16 cellular contexts compared by ENCODE assay signal in the genomic region with DNA sequence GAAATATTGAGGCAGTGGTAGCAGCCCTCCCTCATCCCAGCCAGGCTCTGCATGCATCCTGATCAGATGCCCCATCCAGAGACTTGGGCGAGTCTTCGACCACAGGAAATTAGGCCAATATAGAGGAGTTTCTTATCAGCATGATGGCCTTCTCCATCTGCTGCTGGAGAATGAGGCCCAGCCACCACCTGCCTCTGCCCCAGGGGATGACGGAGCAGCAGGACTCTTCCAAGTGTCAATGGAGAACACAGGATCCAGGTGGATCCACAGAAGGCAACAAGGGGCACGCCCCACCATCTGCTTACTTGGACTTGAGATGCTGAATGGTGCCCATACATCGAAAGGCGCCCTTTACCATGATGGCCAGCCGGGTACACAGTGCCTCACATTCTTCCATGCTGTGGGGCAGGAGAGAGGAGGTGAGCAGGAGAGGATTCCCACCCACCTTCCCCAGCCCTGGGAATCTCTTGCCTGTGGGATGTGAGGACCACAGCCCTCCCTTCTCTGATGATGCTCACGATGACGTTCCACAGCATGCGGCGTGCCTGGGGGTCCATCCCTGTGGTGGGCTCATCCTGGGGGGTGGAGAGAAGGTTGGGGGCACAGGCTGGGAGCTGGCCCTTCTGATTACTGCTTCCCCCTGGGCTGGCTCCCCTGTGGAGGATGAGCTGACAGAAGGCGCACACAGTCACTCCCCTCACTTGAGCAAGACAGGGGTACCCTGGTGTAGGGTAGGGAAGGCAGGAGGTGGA.
DNase-seq lines count a peak whose midpoint lies in the region; ATAC-seq, FAIRE-seq and TF ChIP-seq lines count a peak whose summit lies in the region.
"Had no signal": no experiment of that assay in that cellular context is flagged by ENCODE, and none has a peak within 500 bp of the region (broad histone marks: within the 10 kb centered on the region; RNA-seq: fewer than 3 reads in every experiment).

No MANE protein-coding gene starts in this region.

- CTCF ChIA-PET in K562 (lab: Yijun Ruan, JAX; ENCODE audit: low intra/inter-chr PET ratio), result no interaction called here

- H4K20me1 ChIP-seq in K562 (replicated peaks; ENCODE audit: control insufficient read depth, insufficient read depth, low read length), result no peaks in the 10 kb centered on the region; the same call in 1 of the 2 replicates

- no peaks in the 10 kb centered on the region for H3K9me3 ChIP-seq in K562 (replicated peaks; ENCODE audit: control insufficient read depth, insufficient read depth, low read depth, low read length)
- H3K9me3 ChIP-seq in small intestine (ENCODE audit: control insufficient read depth, low read depth), result no peaks in the 10 kb centered on the region
- H3K9me3 ChIP-seq: Caco-2 had no signal

- POLR2A ChIA-PET in K562 (lab: Yijun Ruan, JAX), result interaction anchor here (0.7 kb wide), 1 partner anchor 11 kb away, joined by 3 read pairs; no protein-coding TSS in a partner anchor

- H3K4me3 ChIP-seq in K562, result no peak overlapping the region
- no peak overlapping the region for H3K4me3 ChIP-seq in small intestine (ENCODE audit: low read depth in 1 of 2, low read length in 2 of 2)
- H3K4me3 ChIP-seq in lower leg skin (ENCODE audit: low read depth, poor library complexity, severe bottlenecking), result no peak overlapping the region
- H3K4me3 ChIP-seq: GM12878 had no signal

- no peaks in the 10 kb centered on the region for H3K79me2 ChIP-seq in K562 (ENCODE audit: control insufficient read depth, insufficient read depth, low read length)

- TF ChIP-seq POLR2A in K562 (conservative IDR thresholded peaks at IDR 0.05) (no peak), lower leg skin (IDR thresholded peaks at IDR 0.05) (no peak)

- intact Hi-C loops in K562 (cut with micrococcal nuclease) (no loop called here), lower leg skin (cut with DNase I; ENCODE audit: low total_unique reads) (no loop called here)

- DNase-seq in G401 (ENCODE audit: low spot score) (peak; percentile 19), NCI-H524 treated with DMSO at 0.1 percent for 48 hours (lab: John Stamatoyannopoulos, UW) (peak; percentile 17), K562 (ENCODE audit: extremely low read depth in 1 of 4, low spot score in 3 of 4) (peak in 3 of 4 experiments; percentile 9 to 26 (median 22)), small intestine (peak; percentile 62), lower leg skin (ENCODE audit: low spot score in 2 of 2) (no peak), NCI-H1092 (lab: John Stamatoyannopoulos, UW) (no peak)
- DNase-seq: ACHN, Caco-2, DMS79 treated with DMSO at 0.1 percent for 48 hours, NCI-H1048, NCI-H1694, NCI-H345 had no signal

- FAIRE-seq in K562 (lab: Jason Lieb, UNC), result no peak
- no peak for FAIRE-seq in small intestine (lab: Jason Lieb, UNC)
- FAIRE-seq: G401.6, GM12878 had no signal

- TF ChIP-seq RAD21 in K562 (CRISPR knock-in tag; conservative IDR thresholded peaks at IDR 0.05 in 1 of 2, IDR thresholded peaks at IDR 0.05 in 1 of 2), result no peak

- BruUV-seq in K562 (replicated peaks; lab: Mats Ljungman, UMichigan), result no TSS peak

- H3K9ac ChIP-seq in K562 (ENCODE audit: insufficient read depth in 1 of 2, low read depth in 2 of 2, low read length in 2 of 2), result no peak overlapping the region
- H3K9ac ChIP-seq: KMS-11 had no signal

- no peak overlapping the region for H3K4me2 ChIP-seq in K562 (ENCODE audit: insufficient read depth, low read length)
- H3K4me2 ChIP-seq: KMS-11 had no signal

- ATAC-seq in K562 (peak; percentile 54; the same call in 2 of the 3 replicates), HG02759 (IDR thresholded peaks at IDR 0.05; ENCODE audit: unreplicated experiment) (no peak)
- ATAC-seq: GM12878 had no signal

- H3K36me3 ChIP-seq in K562 (ENCODE audit: control insufficient read depth, insufficient read depth, low read length) (no peaks in the 10 kb centered on the region), small intestine (ENCODE audit: control insufficient read depth in 2 of 2, insufficient read depth in 2 of 2, low read length in 2 of 2) (no peaks in the 10 kb centered on the region)

- peaks cover 2 to 35% of the 10 kb centered on the region in 2 experiments; a peak in 3 of 5 replicates for H3K27me3 ChIP-seq in K562 (ENCODE audit: control insufficient read depth in 2 of 2, insufficient read depth in 2 of 2, low read length in 2 of 2)
- peaks cover 0 to 3% of the 10 kb centered on the region in 2 donors for H3K27me3 ChIP-seq in small intestine (ENCODE audit: control insufficient read depth in 2 of 2, insufficient read depth in 2 of 2, low read length in 2 of 2)

- H2AFZ ChIP-seq in K562 (ENCODE audit: low read depth, low read length), result no peak overlapping the region

- H3K9me1 ChIP-seq in K562 (ENCODE audit: control insufficient read depth, insufficient read depth, low read length), result no peaks in the 10 kb centered on the region

- peaks cover 5 to 7% of the 10 kb centered on the region in 2 experiments; a peak in 2 of 5 replicates for H3K4me1 ChIP-seq in K562 (replicated peaks in 1 of 2; ENCODE audit: control insufficient read depth in 2 of 2, insufficient read depth in 2 of 2, low read length in 2 of 2)
- no peaks in the 10 kb centered on the region for H3K4me1 ChIP-seq in small intestine (ENCODE audit: control insufficient read depth in 2 of 2, insufficient read depth in 1 of 2, low read depth in 1 of 2, low read length in 1 of 2)
- H3K4me1 ChIP-seq: Caco-2 had no signal

- in situ Hi-C loops in G401 (cut with HindIII; ENCODE audit: low sequenced_read_pairs) (no loop called here), K562 (cut with MboI) (no loop called here)

- TF ChIP-seq CTCF in K562 (IDR thresholded peaks at IDR 0.05 in 2 of 3, conservative IDR thresholded peaks at IDR 0.05 in 1 of 3; ENCODE audit: insufficient read depth in 2 of 3, low read depth in 1 of 3, low read length in 3 of 3) (no peak), lower leg skin (IDR thresholded peaks at IDR 0.05) (no peak)

- TF ChIP-seq EP300 in K562 (IDR thresholded peaks at IDR 0.05; ENCODE audit: low read length), result no peak

- 9% methylated on average over 12 of the region's 12 CpGs for WGBS in K562 (ENCODE audit: insufficient coverage, low coverage, missing lambda C conversion rate)
- WGBS in small intestine, 3 donors, result 76 to 87% (median 83%) methylated on average over 12 of the region's 12 CpGs
- WGBS in lower leg skin, 2 donors, result 94 to 97% methylated on average over 10 to 12 of the region's 12 CpGs

- H3K27ac ChIP-seq in K562 (ENCODE audit: extremely low read depth, low read depth, low read length) (no peak overlapping the region), small intestine (ENCODE audit: low read depth in 1 of 2, low read length in 1 of 2) (no peak overlapping the region)
- H3K27ac ChIP-seq: KMS-11 had no signal

TF ChIP-seq in K562, 482 proteins besides CTCF, POLR2A, EP300 and RAD21 (continues in another document):
- TF ChIP-seq ZZZ3 (IDR thresholded peaks at IDR 0.05), result no peak
- TF ChIP-seq TCF3 (CRISPR knock-in tag; IDR thresholded peaks at IDR 0.05), result peak; percentile 29
- TF ChIP-seq RBM39 (optimal IDR thresholded peaks at IDR 0.05; ENCODE audit: low read depth, low read length), result no peak
- TF ChIP-seq SREBF2 (CRISPR knock-in tag; IDR thresholded peaks at IDR 0.05), result no peak
- TF ChIP-seq, protein P1, sequence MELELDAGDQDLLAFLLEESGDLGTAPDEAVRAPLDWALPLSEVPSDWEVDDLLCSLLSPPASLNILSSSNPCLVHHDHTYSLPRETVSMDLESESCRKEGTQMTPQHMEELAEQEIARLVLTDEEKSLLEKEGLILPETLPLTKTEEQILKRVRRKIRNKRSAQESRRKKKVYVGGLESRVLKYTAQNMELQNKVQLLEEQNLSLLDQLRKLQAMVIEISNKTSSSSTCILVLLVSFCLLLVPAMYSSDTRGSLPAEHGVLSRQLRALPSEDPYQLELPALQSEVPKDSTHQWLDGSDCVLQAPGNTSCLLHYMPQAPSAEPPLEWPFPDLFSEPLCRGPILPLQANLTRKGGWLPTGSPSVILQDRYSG (tag; conservative IDR thresholded peaks at IDR 0.05; ENCODE audit: low read depth), result no peak
- TF ChIP-seq TCF7L2 (IDR thresholded peaks at IDR 0.05; ENCODE audit: low read depth, low read length), result no peak
- no peak for TF ChIP-seq CEBPB (tag; IDR thresholded peaks at IDR 0.05)
- 0 out of 2 replicates have a peak, but pooled peaks have one; percentile 26 for TF ChIP-seq CBFA2T3 (IDR thresholded peaks at IDR 0.05)
- peak; percentile 31; the same call in 1 of the 2 replicates for TF ChIP-seq L3MBTL2 (IDR thresholded peaks at IDR 0.05)
- TF ChIP-seq PTTG1 (tag; IDR thresholded peaks at IDR 0.05; ENCODE audit: low read depth), result no peak
- TF ChIP-seq ZNF134 (CRISPR knock-in tag; conservative IDR thresholded peaks at IDR 0.05), result no peak
- no peak for TF ChIP-seq ZC3H4 (CRISPR knock-in tag; IDR thresholded peaks at IDR 0.05; ENCODE audit: borderline replicate concordance)
- no peak for TF ChIP-seq MTA3 (IDR thresholded peaks at IDR 0.05; ENCODE audit: borderline replicate concordance)
- TF ChIP-seq ZNF146 (CRISPR knock-in tag; IDR thresholded peaks at IDR 0.05; ENCODE audit: unreplicated experiment), result no peak
- no peak for TF ChIP-seq WHSC1 (IDR thresholded peaks at IDR 0.05; ENCODE audit: low read length)
- peak; percentile 50; the same call in 1 of the 2 replicates for TF ChIP-seq TEAD4 (IDR thresholded peaks at IDR 0.05; ENCODE audit: low read length)
- TF ChIP-seq TEAD4 (CRISPR knock-in tag; IDR thresholded peaks at IDR 0.05; ENCODE audit: borderline replicate concordance), result no peak
- TF ChIP-seq CBFA2T2 (conservative IDR thresholded peaks at IDR 0.05), result 0 out of 2 replicates have a peak, but pooled peaks have one; percentile 22
- TF ChIP-seq ARHGAP35 (IDR thresholded peaks at IDR 0.05; ENCODE audit: partially characterized antibody), result no peak
- peak in 1 of 2 experiments; percentile 39; a peak in 1 of 4 replicates for TF ChIP-seq RCOR1 (IDR thresholded peaks at IDR 0.05; ENCODE audit: borderline replicate concordance in 1 of 2, low read depth in 2 of 2, low read length in 2 of 2)
- no peak for TF ChIP-seq SRSF1 (IDR thresholded peaks at IDR 0.05; ENCODE audit: low read depth, low read length)
- 0 out of 2 replicates have a peak, but pooled peaks have one; percentile 33 for TF ChIP-seq KLF16 (IDR thresholded peaks at IDR 0.05)
- TF ChIP-seq ZBTB7A (IDR thresholded peaks at IDR 0.05; ENCODE audit: borderline replicate concordance, control insufficient read depth, low read depth, low read length), result no peak
- peak; percentile 44; the same call in 1 of the 2 replicates for TF ChIP-seq ZNF589 (CRISPR knock-in tag; IDR thresholded peaks at IDR 0.05; ENCODE audit: low read depth)
- TF ChIP-seq POLR2H (tag; IDR thresholded peaks at IDR 0.05; ENCODE audit: low read depth), result no peak

Comparison
In these comparisons a context has a peak if more than half of its experiments do, and no peak if none do; other contexts are left out.
1. DNase-seq: peak in G401 (single experiment), NCI-H524 treated with DMSO at 0.1 percent for 48 hours (single experiment), K562 (3 of 4) and small intestine (single experiment); none in lower leg skin (0 of 2) and NCI-H1092 (single experiment).